Comparison of ENCODE assay signal across 1 cellular context in genomic region chr2:237687666-237688065, GRCh38.
TF ChIP-seq lines count a peak whose summit lies in the region.

No MANE protein-coding gene starts in this region.

TF ChIP-seq in HepG2, 621 proteins besides CTCF, POLR2A, EP300 and RAD21 (continued from another document):
- TF ChIP-seq, protein P1, sequence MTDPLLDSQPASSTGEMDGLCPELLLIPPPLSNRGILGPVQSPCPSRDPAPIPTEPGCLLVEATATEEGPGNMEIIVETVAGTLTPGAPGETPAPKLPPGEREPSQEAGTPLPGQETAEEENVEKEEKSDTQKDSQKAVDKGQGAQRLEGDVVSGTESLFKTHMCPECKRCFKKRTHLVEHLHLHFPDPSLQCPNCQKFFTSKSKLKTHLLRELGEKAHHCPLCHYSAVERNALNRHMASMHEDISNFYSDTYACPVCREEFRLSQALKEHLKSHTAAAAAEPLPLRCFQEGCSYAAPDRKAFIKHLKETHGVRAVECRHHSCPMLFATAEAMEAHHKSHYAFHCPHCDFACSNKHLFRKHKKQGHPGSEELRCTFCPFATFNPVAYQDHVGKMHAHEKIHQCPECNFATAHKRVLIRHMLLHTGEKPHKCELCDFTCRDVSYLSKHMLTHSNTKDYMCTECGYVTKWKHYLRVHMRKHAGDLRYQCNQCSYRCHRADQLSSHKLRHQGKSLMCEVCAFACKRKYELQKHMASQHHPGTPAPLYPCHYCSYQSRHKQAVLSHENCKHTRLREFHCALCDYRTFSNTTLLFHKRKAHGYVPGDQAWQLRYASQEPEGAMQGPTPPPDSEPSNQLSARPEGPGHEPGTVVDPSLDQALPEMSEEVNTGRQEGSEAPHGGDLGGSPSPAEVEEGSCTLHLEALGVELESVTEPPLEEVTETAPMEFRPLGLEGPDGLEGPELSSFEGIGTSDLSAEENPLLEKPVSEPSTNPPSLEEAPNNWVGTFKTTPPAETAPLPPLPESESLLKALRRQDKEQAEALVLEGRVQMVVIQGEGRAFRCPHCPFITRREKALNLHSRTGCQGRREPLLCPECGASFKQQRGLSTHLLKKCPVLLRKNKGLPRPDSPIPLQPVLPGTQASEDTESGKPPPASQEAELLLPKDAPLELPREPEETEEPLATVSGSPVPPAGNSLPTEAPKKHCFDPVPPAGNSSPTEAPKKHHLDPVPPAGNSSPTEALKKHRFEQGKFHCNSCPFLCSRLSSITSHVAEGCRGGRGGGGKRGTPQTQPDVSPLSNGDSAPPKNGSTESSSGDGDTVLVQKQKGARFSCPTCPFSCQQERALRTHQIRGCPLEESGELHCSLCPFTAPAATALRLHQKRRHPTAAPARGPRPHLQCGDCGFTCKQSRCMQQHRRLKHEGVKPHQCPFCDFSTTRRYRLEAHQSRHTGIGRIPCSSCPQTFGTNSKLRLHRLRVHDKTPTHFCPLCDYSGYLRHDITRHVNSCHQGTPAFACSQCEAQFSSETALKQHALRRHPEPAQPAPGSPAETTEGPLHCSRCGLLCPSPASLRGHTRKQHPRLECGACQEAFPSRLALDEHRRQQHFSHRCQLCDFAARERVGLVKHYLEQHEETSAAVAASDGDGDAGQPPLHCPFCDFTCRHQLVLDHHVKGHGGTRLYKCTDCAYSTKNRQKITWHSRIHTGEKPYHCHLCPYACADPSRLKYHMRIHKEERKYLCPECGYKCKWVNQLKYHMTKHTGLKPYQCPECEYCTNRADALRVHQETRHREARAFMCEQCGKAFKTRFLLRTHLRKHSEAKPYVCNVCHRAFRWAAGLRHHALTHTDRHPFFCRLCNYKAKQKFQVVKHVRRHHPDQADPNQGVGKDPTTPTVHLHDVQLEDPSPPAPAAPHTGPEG (CRISPR knock-in tag; IDR thresholded peaks at IDR 0.05), result no peak
- TF ChIP-seq ZNF574 (CRISPR knock-in tag; IDR thresholded peaks at IDR 0.05) (0 out of 2 replicates have a peak, but pooled peaks have one; percentile 18), FOXA1 (IDR thresholded peaks at IDR 0.05) (no peak), FOXA1 (CRISPR knock-in tag; IDR thresholded peaks at IDR 0.05) (0 out of 2 replicates have a peak, but pooled peaks have one; percentile 26), SP5 (CRISPR knock-in tag; IDR thresholded peaks at IDR 0.05; ENCODE audit: borderline replicate concordance, low read depth) (peak; percentile 99), SOX13 (IDR thresholded peaks at IDR 0.05) (no peak), SOX13 (CRISPR knock-in tag; conservative IDR thresholded peaks at IDR 0.05 in 1 of 2, IDR thresholded peaks at IDR 0.05 in 1 of 2) (peak in 1 of 2 experiments; percentile 74; a peak in 2 of 4 replicates), NCOR1 (IDR thresholded peaks at IDR 0.05; ENCODE audit: borderline replicate concordance, low read length) (peak; percentile 54; the same call in 1 of the 2 replicates), CREB1 (IDR thresholded peaks at IDR 0.05) (no peak), CREB1 (CRISPR knock-in tag; IDR thresholded peaks at IDR 0.05) (no peak), GABPA (IDR thresholded peaks at IDR 0.05; ENCODE audit: low read depth, low read length) (no peak), GABPA (CRISPR knock-in tag; IDR thresholded peaks at IDR 0.05; ENCODE audit: low read depth) (no peak), IKZF4 (CRISPR knock-in tag; IDR thresholded peaks at IDR 0.05; ENCODE audit: borderline replicate concordance, low read depth, not compliant biosample characterization) (no peak), RFX1 (IDR thresholded peaks at IDR 0.05) (peak; percentile 55; the same call in 1 of the 2 replicates), ZNF343 (CRISPR knock-in tag; IDR thresholded peaks at IDR 0.05) (no peak), HDAC1 (CRISPR knock-in tag; IDR thresholded peaks at IDR 0.05) (peak; percentile 47; the same call in 1 of the 2 replicates), ZNF614 (CRISPR knock-in tag; IDR thresholded peaks at IDR 0.05; ENCODE audit: borderline replicate concordance) (peak; percentile 52; the same call in 1 of the 2 replicates), NR2F6 (IDR thresholded peaks at IDR 0.05) (no peak), NR2F6 (CRISPR knock-in tag; IDR thresholded peaks at IDR 0.05) (0 out of 2 replicates have a peak, but pooled peaks have one; percentile 19), DPF2 (CRISPR knock-in tag; IDR thresholded peaks at IDR 0.05; ENCODE audit: borderline replicate concordance, low read depth) (0 out of 2 replicates have a peak, but pooled peaks have one; percentile 48), IKZF5 (CRISPR knock-in tag; IDR thresholded peaks at IDR 0.05) (0 out of 2 replicates have a peak, but pooled peaks have one; percentile 72), ZNF609 (CRISPR knock-in tag; IDR thresholded peaks at IDR 0.05; ENCODE audit: borderline replicate concordance) (0 out of 2 replicates have a peak, but pooled peaks have one; percentile 41), MED1 (CRISPR knock-in tag; IDR thresholded peaks at IDR 0.05) (no peak; the same call in 1 of the 2 replicates), TEAD3 (CRISPR knock-in tag; optimal IDR thresholded peaks at IDR 0.05; ENCODE audit: borderline replicate concordance) (peak; percentile 49), NFIC (IDR thresholded peaks at IDR 0.05; ENCODE audit: low read length) (no peak), HNF4A (CRISPR knock-in tag; IDR thresholded peaks at IDR 0.05) (peak; percentile 78), ARID2 (CRISPR knock-in tag; IDR thresholded peaks at IDR 0.05; ENCODE audit: borderline replicate concordance) (no peak), TBL1XR1 (IDR thresholded peaks at IDR 0.05; ENCODE audit: borderline replicate concordance, low read length, partially characterized antibody) (no peak), HDAC2 (CRISPR knock-in tag; IDR thresholded peaks at IDR 0.05) (peak; percentile 48; the same call in 1 of the 2 replicates), ETV5 (CRISPR knock-in tag; IDR thresholded peaks at IDR 0.05; ENCODE audit: borderline replicate concordance) (peak; percentile 39; the same call in 1 of the 2 replicates), ZBTB37 (CRISPR knock-in tag; IDR thresholded peaks at IDR 0.05) (peak; percentile 91), GMEB2 (CRISPR knock-in tag; IDR thresholded peaks at IDR 0.05; ENCODE audit: low read depth) (no peak)
- TF ChIP-seq, protein P2, sequence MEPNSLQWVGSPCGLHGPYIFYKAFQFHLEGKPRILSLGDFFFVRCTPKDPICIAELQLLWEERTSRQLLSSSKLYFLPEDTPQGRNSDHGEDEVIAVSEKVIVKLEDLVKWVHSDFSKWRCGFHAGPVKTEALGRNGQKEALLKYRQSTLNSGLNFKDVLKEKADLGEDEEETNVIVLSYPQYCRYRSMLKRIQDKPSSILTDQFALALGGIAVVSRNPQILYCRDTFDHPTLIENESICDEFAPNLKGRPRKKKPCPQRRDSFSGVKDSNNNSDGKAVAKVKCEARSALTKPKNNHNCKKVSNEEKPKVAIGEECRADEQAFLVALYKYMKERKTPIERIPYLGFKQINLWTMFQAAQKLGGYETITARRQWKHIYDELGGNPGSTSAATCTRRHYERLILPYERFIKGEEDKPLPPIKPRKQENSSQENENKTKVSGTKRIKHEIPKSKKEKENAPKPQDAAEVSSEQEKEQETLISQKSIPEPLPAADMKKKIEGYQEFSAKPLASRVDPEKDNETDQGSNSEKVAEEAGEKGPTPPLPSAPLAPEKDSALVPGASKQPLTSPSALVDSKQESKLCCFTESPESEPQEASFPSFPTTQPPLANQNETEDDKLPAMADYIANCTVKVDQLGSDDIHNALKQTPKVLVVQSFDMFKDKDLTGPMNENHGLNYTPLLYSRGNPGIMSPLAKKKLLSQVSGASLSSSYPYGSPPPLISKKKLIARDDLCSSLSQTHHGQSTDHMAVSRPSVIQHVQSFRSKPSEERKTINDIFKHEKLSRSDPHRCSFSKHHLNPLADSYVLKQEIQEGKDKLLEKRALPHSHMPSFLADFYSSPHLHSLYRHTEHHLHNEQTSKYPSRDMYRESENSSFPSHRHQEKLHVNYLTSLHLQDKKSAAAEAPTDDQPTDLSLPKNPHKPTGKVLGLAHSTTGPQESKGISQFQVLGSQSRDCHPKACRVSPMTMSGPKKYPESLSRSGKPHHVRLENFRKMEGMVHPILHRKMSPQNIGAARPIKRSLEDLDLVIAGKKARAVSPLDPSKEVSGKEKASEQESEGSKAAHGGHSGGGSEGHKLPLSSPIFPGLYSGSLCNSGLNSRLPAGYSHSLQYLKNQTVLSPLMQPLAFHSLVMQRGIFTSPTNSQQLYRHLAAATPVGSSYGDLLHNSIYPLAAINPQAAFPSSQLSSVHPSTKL (CRISPR knock-in tag; IDR thresholded peaks at IDR 0.05), result peak; percentile 64
TF ChIP-seq in HepG2: peak in this region for 61.
